ENCODE assay signal across 23 cellular contexts in the genomic region with DNA sequence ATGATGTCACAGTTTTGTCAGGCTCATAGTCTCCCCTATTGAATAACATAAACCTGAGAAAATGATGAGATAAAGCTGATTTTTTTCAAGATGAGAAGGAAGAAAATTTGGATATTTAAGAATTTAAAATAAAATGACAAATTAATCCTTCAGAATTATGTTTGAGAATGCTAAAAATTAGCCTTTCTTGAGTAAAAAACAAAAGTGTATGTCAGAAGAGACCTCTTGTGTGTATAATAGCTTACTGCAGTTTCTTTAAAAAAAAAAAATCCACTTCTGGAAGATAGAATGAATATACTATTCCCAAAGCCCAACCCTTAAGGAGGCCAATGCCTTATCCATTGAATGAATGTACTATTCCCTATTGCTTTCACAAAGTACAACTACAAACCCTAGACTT.
DNase-seq lines count a peak whose midpoint lies in the region; ATAC-seq and TF ChIP-seq lines count a peak whose summit lies in the region.
"Had no signal": no experiment of that assay in that cellular context is flagged by ENCODE, and none has a peak within 500 bp of the region (broad histone marks: within the 10 kb centered on the region; RNA-seq: fewer than 3 reads in every experiment).

No MANE protein-coding gene starts in this region.

- H3K9ac ChIP-seq in mammary epithelial cell (ENCODE audit: insufficient read depth, low read length) = no peak overlapping the region

- H4K20me1 ChIP-seq in mammary epithelial cell (ENCODE audit: insufficient read depth, low read length) = no peaks in the 10 kb centered on the region

- H3K9me3 Mint-ChIP-seq in MCF 10A (ENCODE audit: unreplicated experiment) = peaks cover 12% of the 10 kb centered on the region
- peaks cover 62% of the 10 kb centered on the region for H3K9me3 Mint-ChIP-seq in nephron progenitor cell

- H3K4me2 ChIP-seq in mammary epithelial cell (ENCODE audit: insufficient read depth, low read depth, low read length) = no peak overlapping the region

- H3K27me3 Mint-ChIP-seq in MCF 10A (ENCODE audit: insufficient read depth, unreplicated experiment) = no peaks in the 10 kb centered on the region
- H3K27me3 Mint-ChIP-seq in nephron progenitor cell (ENCODE audit: low read depth, poor library complexity) = no peaks in the 10 kb centered on the region

- BruUV-seq in mammary epithelial cell (replicated peaks; lab: Mats Ljungman, UMichigan) (no TSS peak), MCF 10A (replicated peaks; lab: Mats Ljungman, UMichigan) (no TSS peak)

- H3K79me2 ChIP-seq in mammary epithelial cell (ENCODE audit: insufficient read depth, low read length) = no peaks in the 10 kb centered on the region

- dilution Hi-C loops in mammary epithelial cell (cut with HindIII; ENCODE audit: low sequenced_read_pairs) = no loop called here

- intact Hi-C loops in mammary epithelial cell (cut with micrococcal nuclease) = no loop called here
- intact Hi-C loops in MCF 10A (cut with micrococcal nuclease) = no loop called here

- no peak overlapping the region for H2AFZ ChIP-seq in mammary epithelial cell (ENCODE audit: low read depth, low read length)

- no peak for DNase-seq in mammary epithelial cell
- DNase-seq in MCF 10A (ENCODE audit: unreplicated experiment) = no peak
- DNase-seq in dedifferentiated amniotic fluid mesenchymal stem cell (ENCODE audit: extremely low spot score) = peak; percentile 23
- no peak for DNase-seq in nephron progenitor cell
- no peak for DNase-seq in epidermal melanocyte (ENCODE audit: insufficient read length, low spot score)
- no peak for DNase-seq in D341Med (ENCODE audit: low spot score)
- DNase-seq: activated CD4-positive, alpha-beta T cell treated with anti-CD3 and anti-CD28 coated beads, Interleukin-2, amount 10 ng/mL, durations not matched to agents 24 days and 14 days; activated effector memory CD4-positive, alpha-beta T cell treated with Interleukin-2 at 50 U/mL for 16 hours; adrenal gland; CD4-positive, CD25-positive, alpha-beta regulatory T cell; central memory CD4-positive, alpha-beta T cell; effector CD4-positive, alpha-beta T cell; MV-4-11; NCI-H187; NCI-H345; stimulated activated CD4-positive, alpha-beta T cell treated with anti-CD3 and anti-CD28 coated beads, Interleukin-4, amount 100 ng/mL, for 4 hours had no signal

- H3K27ac Mint-ChIP-seq in MCF 10A (ENCODE audit: low read depth, unreplicated experiment) (no peak overlapping the region), nephron progenitor cell (peak overlapping the region; percentile 81)
- H3K27ac Mint-ChIP-seq: activated CD4-positive, alpha-beta T cell treated with anti-CD3 and anti-CD28 coated beads, Interleukin-2, amount 10 ng/mL, durations not matched to agents 24 days and 14 days; natural killer cell treated with Interleukin-12 subunit alpha and Interleukin-12 subunit beta and Interleukin-15 and Interleukin-18, amount 100 ng/mL, for 72 hours had no signal

- CTCF ChIA-PET in mammary epithelial cell (lab: Charles Lee; ENCODE audit: low non-redundant PET) (interaction anchor here (0.7 kb wide), 1 partner anchor 50 kb away, joined by 3 read pairs; no protein-coding TSS in a partner anchor), MCF 10A (lab: Yijun Ruan, JAX) (interaction anchor here (0.6 to 1.3 kb wide), 4 partner anchors 10 to 97 kb away, joined by 3 to 6 read pairs (median 4); no protein-coding TSS in a partner anchor)

- H3K4me3 Mint-ChIP-seq in MCF 10A (ENCODE audit: unreplicated experiment) (no peak overlapping the region), nephron progenitor cell (no peak overlapping the region)
- H3K4me3 Mint-ChIP-seq: activated CD4-positive, alpha-beta T cell treated with anti-CD3 and anti-CD28 coated beads, Interleukin-2, amount 10 ng/mL, durations not matched to agents 24 days and 14 days; CD4-positive, CD25-positive, alpha-beta regulatory T cell; natural killer cell treated with Interleukin-12 subunit alpha and Interleukin-12 subunit beta and Interleukin-15 and Interleukin-18, amount 100 ng/mL, for 72 hours had no signal

- H3K4me1 ChIP-seq in mammary epithelial cell (ENCODE audit: insufficient read depth, low read length) = no peaks in the 10 kb centered on the region
- H3K4me1 ChIP-seq: esophagus muscularis mucosa, prostate gland had no signal

- H3K27me3 ChIP-seq in mammary epithelial cell (ENCODE audit: insufficient read depth, low read length) = no peaks in the 10 kb centered on the region
- H3K27me3 ChIP-seq: adrenal gland, esophagus muscularis mucosa had no signal

- no peak for ATAC-seq in HG02642 (IDR thresholded peaks at IDR 0.05; ENCODE audit: poor library complexity, unreplicated experiment)
- ATAC-seq: natural killer cell treated with Interleukin-12 subunit alpha and Interleukin-12 subunit beta and Interleukin-15 and Interleukin-18, amount 100 ng/mL, for 72 hours had no signal

- no peaks in the 10 kb centered on the region for H3K36me3 ChIP-seq in mammary epithelial cell (ENCODE audit: insufficient read depth, low read length)
- H3K36me3 ChIP-seq: adrenal gland, esophagus muscularis mucosa, HAP-1, prostate gland had no signal

- in situ Hi-C loops in mammary epithelial cell (cut with MboI; ENCODE audit: low sequenced_read_pairs in 2 of 2) = no loop called here

- H3K4me3 ChIP-seq in mammary epithelial cell (replicated peaks in 1 of 3; ENCODE audit: insufficient read depth in 1 of 3, low read depth in 2 of 3, low read length in 3 of 3) = no peak overlapping the region
- H3K4me3 ChIP-seq: adrenal gland, esophagus muscularis mucosa, HAP-1, prostate gland had no signal

- POLR2A ChIA-PET in MCF 10A (lab: Yijun Ruan, JAX) = interaction anchor here (1.2 kb wide), 1 partner anchor 23 kb away, joined by 3 read pairs; no protein-coding TSS in a partner anchor

- H3K27ac ChIP-seq in mammary epithelial cell (ENCODE audit: insufficient read depth, low read depth, low read length) = no peak overlapping the region
- H3K27ac ChIP-seq: 22Rv1, adrenal gland, esophagus muscularis mucosa, prostate gland had no signal

- H3K36me3 Mint-ChIP-seq in MCF 10A (ENCODE audit: insufficient read depth, unreplicated experiment) (no peaks in the 10 kb centered on the region), nephron progenitor cell (ENCODE audit: low read depth) (peaks cover 27% of the 10 kb centered on the region)
- H3K36me3 Mint-ChIP-seq: CD4-positive, CD25-positive, alpha-beta regulatory T cell had no signal

- H3K4me1 Mint-ChIP-seq in MCF 10A (ENCODE audit: insufficient read depth, unreplicated experiment) (no peaks in the 10 kb centered on the region), nephron progenitor cell (no peaks in the 10 kb centered on the region)
- H3K4me1 Mint-ChIP-seq: activated CD4-positive, alpha-beta T cell treated with anti-CD3 and anti-CD28 coated beads, Interleukin-2, amount 10 ng/mL, durations not matched to agents 24 days and 14 days; CD4-positive, CD25-positive, alpha-beta regulatory T cell had no signal

- TF ChIP-seq CTCF in mammary epithelial cell (conservative IDR thresholded peaks at IDR 0.05 in 1 of 2, IDR thresholded peaks at IDR 0.05 in 1 of 2; ENCODE audit: extremely low read depth in 1 of 2, insufficient read depth in 1 of 2, low read depth in 1 of 2, low read length in 2 of 2) = peak; percentile 7 to 24
- TF ChIP-seq CTCF in MCF 10A (IDR thresholded peaks at IDR 0.05; ENCODE audit: unreplicated experiment) = no peak
- peak; percentile 23; the same call in 1 of the 2 replicates for TF ChIP-seq CTCF in LNCAP (IDR thresholded peaks at IDR 0.05)
- no peak for TF ChIP-seq CTCF in nephron progenitor cell (IDR thresholded peaks at IDR 0.05)

- H3K9me3 ChIP-seq in mammary epithelial cell (replicated peaks; ENCODE audit: insufficient read depth, low read length) = peaks cover 6% of the 10 kb centered on the region
- H3K9me3 ChIP-seq: adrenal gland, prostate gland had no signal

Comparison
In these comparisons a context has a peak if more than half of its experiments do, and no peak if none do; other contexts are left out.
1. CTCF ChIP-seq: peak in mammary epithelial cell (2 of 2) and LNCAP (single experiment); none in MCF 10A (single experiment) and nephron progenitor cell (single experiment).